Comparison of ENCODE assay signal across 16 cellular contexts in genomic region chr5:663436-664342, GRCh38. TPM values are rescaled to one million over a fixed set of nuclear protein-coding genes. Genes with fewer than 3 reads are reported as not detected.
DNase-seq lines count a peak whose midpoint lies in the region; ATAC-seq and TF ChIP-seq lines count a peak whose summit lies in the region.
"Had no signal": no experiment of that assay in that cellular context is flagged by ENCODE, and none has a peak within 500 bp of the region (broad histone marks: within the 10 kb centered on the region; RNA-seq: fewer than 3 reads in every experiment).

No MANE protein-coding gene starts in this region.

- 95 to 96% (median 95%) methylated on average over 20 to 38 of the region's 38 CpGs for WGBS in spleen, 5 donors

- no peak; the same call in 1 of the 2 replicates for TF ChIP-seq RAD21 in Ishikawa (IDR thresholded peaks at IDR 0.05; ENCODE audit: low read depth)

- no peak for TF ChIP-seq CTCF in spleen (IDR thresholded peaks at IDR 0.05 in 8 of 11, conservative IDR thresholded peaks at IDR 0.05 in 3 of 11)

- H3K9me3 ChIP-seq in spleen: no peaks in the 10 kb centered on the region
- no peaks in the 10 kb centered on the region for H3K9me3 ChIP-seq in MG63
- H3K9me3 ChIP-seq: neutrophil had no signal

- H3K27ac ChIP-seq in angular gyrus (ENCODE audit: low read depth, low read length): peak overlapping the region; percentile 43
- no peak overlapping the region for H3K27ac ChIP-seq in spleen
- H3K27ac ChIP-seq: neutrophil had no signal

- intact Hi-C loops in left colon (cut with DNase I, micrococcal nuclease) (no loop called here), spleen (cut with DNase I; ENCODE audit: low total_unique reads) (no loop called here)

- ATAC-seq in left colon: peak; percentile 94

- no peak for TF ChIP-seq POLR2A in spleen (IDR thresholded peaks at IDR 0.05)

- DNase-seq in left colon (peak; percentile 86 to 92), spleen (peak; percentile 72), MG63 (no peak), ureter (ENCODE audit: low spot score) (no peak), GOT3 (lab: John Stamatoyannopoulos, UW) (no peak), SHP77 (lab: John Stamatoyannopoulos, UW) (no peak)
- DNase-seq: activated CD4-positive, CD25-positive, alpha-beta regulatory T cell; cortex of kidney; immature natural killer cell; NCI-H1105; NCI-H2227 treated with DMSO at 0.1 percent for 48 hours; trophoblast cell had no signal

- peak; percentile 87 for TF ChIP-seq EP300 in Ishikawa (IDR thresholded peaks at IDR 0.05; ENCODE audit: borderline replicate concordance)

- H3K36me3 ChIP-seq in spleen (peaks cover 0 to 91% (median 30%) of the 10 kb centered on the region in 6 donors), MG63 (peaks cover 18% of the 10 kb centered on the region)

- H3K27me3 ChIP-seq in spleen (replicated peaks in 1 of 7) (no peaks in the 10 kb centered on the region), MG63 (no peaks in the 10 kb centered on the region)
- H3K27me3 ChIP-seq: neutrophil had no signal

- no peaks in the 10 kb centered on the region for H3K4me1 ChIP-seq in spleen

- H3K4me3 ChIP-seq in spleen: no peak overlapping the region
- H3K4me3 ChIP-seq in MG63: no peak overlapping the region

TF ChIP-seq in Ishikawa, 13 proteins besides CTCF, POLR2A, EP300 and RAD21:
- TF ChIP-seq TEAD4 (IDR thresholded peaks at IDR 0.05) (peak; percentile 65), USF1 (IDR thresholded peaks at IDR 0.05) (peak; percentile 53), ZBTB7A (IDR thresholded peaks at IDR 0.05; ENCODE audit: low read depth) (peak; percentile 30; the same call in 1 of the 2 replicates), NFIC (IDR thresholded peaks at IDR 0.05) (peak; percentile 96), YY1 (IDR thresholded peaks at IDR 0.05; ENCODE audit: low read depth) (no peak), MAX (IDR thresholded peaks at IDR 0.05) (peak; percentile 64; the same call in 1 of the 2 replicates), TCF12 (IDR thresholded peaks at IDR 0.05; ENCODE audit: low read depth) (peak; percentile 93), FOXM1 (IDR thresholded peaks at IDR 0.05; ENCODE audit: borderline replicate concordance, low read depth) (0 out of 2 replicates have a peak, but pooled peaks have one; percentile 36), CEBPB (IDR thresholded peaks at IDR 0.05) (no peak)

RNA-seq across cellular contexts. Expression of gene TPPP, which starts 29.5 kb away (rescaled TPM):
- total RNA-seq in left colon: 1 to 10 TPM; 3.9 to 6.3 TPM
- 10 to 100 TPM in 1 of 7 donors, 1 to 10 TPM in 6; 2.4 to 12.2 (median 4.4) TPM for total RNA-seq in spleen
- polyA plus RNA-seq in spleen: under 1 TPM; 0.30 to 0.83 (median 0.41) TPM
- not detected in 2 replicates for total RNA-seq in MG63 (2014; rRNA removed; shearing (Covaris generic); ENCODE audit: low replicate concordance)
- total RNA-seq in ureter: 7.5 TPM
- total RNA-seq: B cell had no signal

RNA-seq across cellular contexts. Expression of gene CEP72, which starts 51.5 kb away (rescaled TPM):
- 1 to 10 TPM; 4.1 to 8.2 TPM for total RNA-seq in left colon
- total RNA-seq in spleen: 10 to 100 TPM in 4 of 7 donors, 1 to 10 TPM in 3; 8.5 to 13.1 (median 10.4) TPM
- polyA plus RNA-seq in spleen: 1 to 10 TPM; 2.1 to 4.5 (median 2.9) TPM
- 6.3 and 6.5 TPM in 2 replicates for total RNA-seq in MG63 (2014; rRNA removed; shearing (Covaris generic); ENCODE audit: low replicate concordance)
- 10.9 TPM for total RNA-seq in ureter

Comparison
In these comparisons a context has a peak if more than half of its experiments do, and no peak if none do; other contexts are left out.
1. DNase-seq: peak in left colon (2 of 2) and spleen (single experiment); none in MG63 (single experiment), ureter (single experiment), GOT3 (single experiment) and SHP77 (0 of 2).